ENCODE assay signal across 20 cellular contexts in the genomic region with DNA sequence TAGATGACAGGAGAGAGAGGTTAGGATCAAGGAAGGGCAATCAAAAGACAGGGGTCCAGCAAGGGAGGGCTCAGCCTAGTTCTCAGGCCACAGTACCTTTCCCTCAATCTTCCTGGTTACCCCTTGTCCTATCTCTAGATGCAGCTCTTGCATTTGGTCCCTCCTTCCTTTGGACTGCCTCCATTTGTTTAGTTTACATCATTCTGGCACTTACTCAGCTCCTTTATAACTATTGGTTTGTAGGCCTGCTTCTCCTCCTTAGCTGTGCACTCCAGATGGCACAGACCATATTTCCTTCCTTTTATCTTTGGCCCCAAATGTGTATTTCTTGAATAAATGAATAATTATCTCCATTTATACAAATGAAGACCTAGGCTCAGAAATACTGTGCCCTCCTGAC.
DNase-seq lines count a peak whose midpoint lies in the region; ATAC-seq and TF ChIP-seq lines count a peak whose summit lies in the region.
"Had no signal": no experiment of that assay in that cellular context is flagged by ENCODE, and none has a peak within 500 bp of the region (broad histone marks: within the 10 kb centered on the region; RNA-seq: fewer than 3 reads in every experiment).

No MANE protein-coding gene starts in this region.

- H3K36me3 Mint-ChIP-seq in activated naive CD4-positive, alpha-beta T cell treated with anti-CD3 and anti-CD28 coated beads, Interleukin-2, amount 50 U/mL, for 72 hours: no peaks in the 10 kb centered on the region
- H3K36me3 Mint-ChIP-seq: CD8-positive, alpha-beta T cell had no signal

- H4K20me1 ChIP-seq in PC-3 (ENCODE audit: low read length): no peaks in the 10 kb centered on the region

- no TSS peak for BruUV-seq in PC-3 (replicated peaks; lab: Mats Ljungman, UMichigan)

- intact Hi-C loops in PC-3 (cut with micrococcal nuclease) (loop anchor here (5.0 to 10.0 kb wide), 2 partner anchors 51 to 62 kb away; no protein-coding TSS in a partner anchor), posterior cingulate gyrus (cut with DNase I) (no loop called here)

- DNase-seq in DMS79 treated with DMSO at 0.1 percent for 48 hours (lab: John Stamatoyannopoulos, UW): peak; percentile 38
- DNase-seq in DMS79 (lab: John Stamatoyannopoulos, UW): no peak
- DNase-seq in PC-3: peak; percentile 67
- peak; percentile 7 for DNase-seq in fibroblast of peridontal ligament (ENCODE audit: extremely low read depth)
- DNase-seq in NCI-H2081 (lab: John Stamatoyannopoulos, UW): no peak
- no peak for DNase-seq in posterior cingulate gyrus
- DNase-seq in activated naive CD4-positive, alpha-beta T cell treated with anti-CD3 and anti-CD28 coated beads, Interleukin-2, amount 50 U/mL, for 72 hours (ENCODE audit: low spot score in 2 of 2): no peak
- DNase-seq: ACHN; C1 segment of cervical spinal cord; CD8-positive, alpha-beta T cell; EL; GF-D8; H7; Karpas-422; NCI-H1694; NCI-H2081 treated with DMSO at 0.1 percent for 48 hours; SJCRH30 had no signal

- no peaks in the 10 kb centered on the region for H3K79me2 ChIP-seq in PC-3 (ENCODE audit: low read length)

- H3K27ac Mint-ChIP-seq in activated naive CD4-positive, alpha-beta T cell treated with anti-CD3 and anti-CD28 coated beads, Interleukin-2, amount 50 U/mL, for 72 hours: no peak overlapping the region
- H3K27ac Mint-ChIP-seq: CD8-positive, alpha-beta T cell had no signal

- H3K36me3 ChIP-seq in PC-3 (ENCODE audit: low read depth, low read length): no peaks in the 10 kb centered on the region
- H3K36me3 ChIP-seq in skeletal muscle tissue (ENCODE audit: control insufficient read depth in 3 of 3, insufficient read depth in 3 of 3, low read length in 3 of 3): no peaks in the 10 kb centered on the region
- H3K36me3 ChIP-seq: SJCRH30 had no signal

- no peaks in the 10 kb centered on the region for H3K9me3 Mint-ChIP-seq in activated naive CD4-positive, alpha-beta T cell treated with anti-CD3 and anti-CD28 coated beads, Interleukin-2, amount 50 U/mL, for 72 hours
- H3K9me3 Mint-ChIP-seq: CD8-positive, alpha-beta T cell had no signal

- POLR2A ChIA-PET in PC-3 (lab: Charles Lee; ENCODE audit: unreplicated experiment): no interaction called here

- H3K27me3 ChIP-seq in PC-3 (ENCODE audit: low read length) (no peaks in the 10 kb centered on the region), skeletal muscle tissue (ENCODE audit: control insufficient read depth in 3 of 3, insufficient read depth in 3 of 3, low read length in 3 of 3) (no peaks in the 10 kb centered on the region)
- H3K27me3 ChIP-seq: SJCRH30 had no signal

- no peak for TF ChIP-seq CTCF in PC-3 (conservative IDR thresholded peaks at IDR 0.05; ENCODE audit: low read depth, low read length)

- CTCF ChIA-PET in PC-3 (lab: Charles Lee): interaction anchor here (0.7 kb wide), 1 partner anchor 52 kb away, joined by 3 read pairs; no protein-coding TSS in a partner anchor

- H3F3A ChIP-seq in PC-3 (ENCODE audit: low read length, unreplicated experiment): no peaks in the 10 kb centered on the region

- H2AFZ ChIP-seq in PC-3 (ENCODE audit: low read length): no peak overlapping the region

- H3K9ac ChIP-seq in PC-3 (ENCODE audit: low read length) (peak overlapping the region; percentile 29; the same call in 1 of the 2 replicates), skeletal muscle tissue (ENCODE audit: low read depth in 1 of 3, low read length in 3 of 3) (no peak overlapping the region)

- peak; percentile 11; the same call in 1 of the 2 replicates for ATAC-seq in PC-3
- ATAC-seq in activated naive CD4-positive, alpha-beta T cell treated with anti-CD3 and anti-CD28 coated beads, Interleukin-2, amount 50 U/mL, for 72 hours: no peak
- ATAC-seq: CD8-positive, alpha-beta T cell; Panc1 had no signal

- H3K4me1 ChIP-seq in PC-3 (ENCODE audit: insufficient read depth, low read length) (peaks cover 72% of the 10 kb centered on the region), skeletal muscle tissue (ENCODE audit: control insufficient read depth in 3 of 3, insufficient read depth in 3 of 3, low read length in 3 of 3) (peaks cover 25 to 67% (median 65%) of the 10 kb centered on the region in 3 donors)
- H3K4me1 ChIP-seq: SJCRH30 had no signal

- peak overlapping the region; percentile 45 for H3K4me2 ChIP-seq in PC-3 (ENCODE audit: low read length)

- no peak overlapping the region for H3K4me3 ChIP-seq in PC-3 (ENCODE audit: low read length)
- H3K4me3 ChIP-seq in skeletal muscle tissue (ENCODE audit: low read length in 3 of 3): no peak overlapping the region
- H3K4me3 ChIP-seq: SJCRH30 had no signal

- H3K9me2 ChIP-seq in PC-3 (replicated peaks; ENCODE audit: low read length): no peaks in the 10 kb centered on the region

- H3K9me3 ChIP-seq in PC-3 (ENCODE audit: low read length): no peaks in the 10 kb centered on the region
- H3K9me3 ChIP-seq in skeletal muscle tissue (ENCODE audit: control insufficient read depth in 3 of 3, low read length in 3 of 3): peaks cover 0 to 3% (median 0%) of the 10 kb centered on the region in 3 donors
- H3K9me3 ChIP-seq: SJCRH30 had no signal

- H3K27ac ChIP-seq in PC-3 (ENCODE audit: low read length) (peak overlapping the region; percentile 86), skeletal muscle tissue (ENCODE audit: low read depth, low read length) (peak overlapping the region; percentile 94)
- H3K27ac ChIP-seq: 22Rv1, SJCRH30 had no signal

Comparison
In these comparisons a context has a peak if more than half of its experiments do, and no peak if none do; other contexts are left out.
1. DNase-seq: peak in DMS79 treated with DMSO at 0.1 percent for 48 hours (single experiment), PC-3 (single experiment) and fibroblast of peridontal ligament (single experiment); none in DMS79 (single experiment), NCI-H2081 (0 of 2), posterior cingulate gyrus (0 of 10) and activated naive CD4-positive, alpha-beta T cell treated with anti-CD3 and anti-CD28 coated beads, Interleukin-2, amount 50 U/mL, for 72 hours (0 of 2).